11 cellular contexts compared by ENCODE assay signal in genomic region chr14:55098561-55098898, GRCh38. TPM values are rescaled to one million over a fixed set of nuclear protein-coding genes. Genes with fewer than 3 reads are reported as not detected.
DNase-seq lines count a peak whose midpoint lies in the region; ATAC-seq and TF ChIP-seq lines count a peak whose summit lies in the region.
"Had no signal": no experiment of that assay in that cellular context is flagged by ENCODE, and none has a peak within 500 bp of the region (broad histone marks: within the 10 kb centered on the region; RNA-seq: fewer than 3 reads in every experiment).

No MANE protein-coding gene starts in this region.

- peak overlapping the region; percentile 81 for H3K27ac ChIP-seq in hepatocyte
- peak overlapping the region; percentile 42 to 72 for H3K27ac ChIP-seq in tibial artery

- H4K20me1 ChIP-seq in hepatocyte (ENCODE audit: insufficient read depth, poor library complexity, severe bottlenecking), result no peaks in the 10 kb centered on the region

- 90% methylated on average over 1 of the region's 1 CpG for WGBS in hepatocyte (ENCODE audit: low lambda C conversion rate, missing lambda C conversion rate)

- no peaks in the 10 kb centered on the region for H3K36me3 ChIP-seq in hepatocyte (replicated peaks; ENCODE audit: insufficient read depth, low read depth)
- H3K36me3 ChIP-seq in tibial artery, result no peaks in the 10 kb centered on the region

- peak overlapping the region; percentile 97 for H3K27ac Mint-ChIP-seq in activated T-cell treated with anti-CD3 and anti-CD28 coated beads, Interleukin-2, amount 50 U/mL, for 24 hours
- peak overlapping the region; percentile 35 for H3K27ac Mint-ChIP-seq in activated CD4-positive, alpha-beta memory T cell treated with anti-CD3 and anti-CD28 coated beads for 36 hours
- no peak overlapping the region for H3K27ac Mint-ChIP-seq in WTC11

- POLR2A ChIA-PET in activated CD4-positive, alpha-beta memory T cell treated with anti-CD3 and anti-CD28 coated beads for 36 hours (lab: Charles Lee), result interaction anchor here (0.7 to 1.7 kb wide), 3 partner anchors 10 to 59 kb away, joined by 4 to 8 read pairs (median 4); partner anchors contain the start of gene MAPK1IP1L
- POLR2A ChIA-PET in WTC11 (lab: Charles Lee), result no interaction called here

- H3K36me3 Mint-ChIP-seq in activated T-cell treated with anti-CD3 and anti-CD28 coated beads, Interleukin-2, amount 50 U/mL, for 24 hours (ENCODE audit: low read depth), result no peaks in the 10 kb centered on the region
- no peaks in the 10 kb centered on the region for H3K36me3 Mint-ChIP-seq in activated CD4-positive, alpha-beta memory T cell treated with anti-CD3 and anti-CD28 coated beads for 36 hours
- H3K36me3 Mint-ChIP-seq in WTC11, result no peaks in the 10 kb centered on the region

- H3K4me3 Mint-ChIP-seq in activated T-cell treated with anti-CD3 and anti-CD28 coated beads, Interleukin-2, amount 50 U/mL, for 24 hours, result peak overlapping the region; percentile 47
- no peak overlapping the region for H3K4me3 Mint-ChIP-seq in activated CD4-positive, alpha-beta memory T cell treated with anti-CD3 and anti-CD28 coated beads for 36 hours
- no peak overlapping the region for H3K4me3 Mint-ChIP-seq in WTC11

- no peaks in the 10 kb centered on the region for H3K27me3 ChIP-seq in hepatocyte
- H3K27me3 ChIP-seq in tibial artery, result no peaks in the 10 kb centered on the region

- H3K4me2 ChIP-seq in hepatocyte, result no peak overlapping the region

- peaks cover 53% of the 10 kb centered on the region for H3K4me1 Mint-ChIP-seq in activated T-cell treated with anti-CD3 and anti-CD28 coated beads, Interleukin-2, amount 50 U/mL, for 24 hours (ENCODE audit: low read depth)
- H3K4me1 Mint-ChIP-seq in activated CD4-positive, alpha-beta memory T cell treated with anti-CD3 and anti-CD28 coated beads for 36 hours (ENCODE audit: low read depth), result peaks cover 43% of the 10 kb centered on the region
- H3K4me1 Mint-ChIP-seq in WTC11, result peaks cover 25% of the 10 kb centered on the region

- intact Hi-C loops in activated CD4-positive, alpha-beta memory T cell treated with anti-CD3 and anti-CD28 coated beads for 36 hours (cut with micrococcal nuclease), result loop anchor here (1.0 to 5.0 kb wide), 4 partner anchors 24 to 274 kb away; partner anchors contain the start of genes DLGAP5 and MAPK1IP1L
- intact Hi-C loops in tibial artery (cut with DNase I; ENCODE audit: low total_unique reads), result no loop called here

- H3K4me3 ChIP-seq in hepatocyte, result no peak overlapping the region
- no peak overlapping the region for H3K4me3 ChIP-seq in tibial artery

- no peaks in the 10 kb centered on the region for H3K27me3 Mint-ChIP-seq in activated T-cell treated with anti-CD3 and anti-CD28 coated beads, Interleukin-2, amount 50 U/mL, for 24 hours
- no peaks in the 10 kb centered on the region for H3K27me3 Mint-ChIP-seq in activated CD4-positive, alpha-beta memory T cell treated with anti-CD3 and anti-CD28 coated beads for 36 hours
- H3K27me3 Mint-ChIP-seq in WTC11 (ENCODE audit: low read depth), result no peaks in the 10 kb centered on the region; the same call in 1 of the 2 replicates

- no peak for DNase-seq in activated T-cell treated with anti-CD3 and anti-CD28 coated beads, Interleukin-2, amount 50 U/mL, for 24 hours
- no peak for DNase-seq in activated T-cell treated with anti-CD3 and anti-CD28 coated beads, Interleukin-2, amount 50 U/mL, for 48 hours
- DNase-seq in activated CD4-positive, alpha-beta memory T cell treated with anti-CD3 and anti-CD28 coated beads for 36 hours, result no peak
- DNase-seq in hepatocyte (ENCODE audit: low spot score), result no peak
- no peak for DNase-seq in tibial artery
- no peak for DNase-seq in NCI-H2227 (lab: John Stamatoyannopoulos, UW; ENCODE audit: unreplicated experiment)
- no peak for DNase-seq in WTC11 (ENCODE audit: low spot score)
- no peak for DNase-seq in H4 (ENCODE audit: low spot score)
- DNase-seq: ACHN, NCI-H1436 treated with DMSO at 0.1 percent for 48 hours, T1000 had no signal

- H3K9me3 ChIP-seq in hepatocyte (ENCODE audit: low read depth) (no peaks in the 10 kb centered on the region), tibial artery (no peaks in the 10 kb centered on the region)

- CTCF ChIA-PET in activated CD4-positive, alpha-beta memory T cell treated with anti-CD3 and anti-CD28 coated beads for 36 hours (lab: Charles Lee), result interaction anchor here (0.6 to 1.6 kb wide), 6 partner anchors 8 to 348 kb away, joined by 3 to 5 read pairs (median 4); no protein-coding TSS in a partner anchor
- CTCF ChIA-PET in WTC11 (lab: Charles Lee), result no interaction called here

- no peaks in the 10 kb centered on the region for H3K9me3 Mint-ChIP-seq in activated T-cell treated with anti-CD3 and anti-CD28 coated beads, Interleukin-2, amount 50 U/mL, for 24 hours
- H3K9me3 Mint-ChIP-seq in activated CD4-positive, alpha-beta memory T cell treated with anti-CD3 and anti-CD28 coated beads for 36 hours, result no peaks in the 10 kb centered on the region
- H3K9me3 Mint-ChIP-seq in WTC11, result no peaks in the 10 kb centered on the region

- H3K4me1 ChIP-seq in hepatocyte (ENCODE audit: insufficient read depth) (peaks cover 26% of the 10 kb centered on the region), tibial artery (peaks cover 0 to 43% (median 35%) of the 10 kb centered on the region in 4 donors)

- H3K79me2 ChIP-seq in hepatocyte, result no peaks in the 10 kb centered on the region

- no peaks in the 10 kb centered on the region for H3K9me2 ChIP-seq in hepatocyte (replicated peaks; ENCODE audit: insufficient read depth)

- TF ChIP-seq CTCF in hepatocyte (IDR thresholded peaks at IDR 0.05; ENCODE audit: poor library complexity) (no peak), tibial artery (IDR thresholded peaks at IDR 0.05) (no peak), WTC11 (IDR thresholded peaks at IDR 0.05) (no peak)

- no peak overlapping the region for H2AFZ ChIP-seq in hepatocyte

- ATAC-seq in WTC11, result no peak

TF ChIP-seq in WTC11, 78 proteins besides CTCF, POLR2A, EP300 and RAD21:
- TF ChIP-seq ZMAT4 (CRISPR knock-in tag; IDR thresholded peaks at IDR 0.05), result no peak

RNA-seq across cellular contexts. Expression of gene LGALS3, which starts 30.5 kb away (rescaled TPM):
- 10 to 100 TPM; 12.3 to 14.5 TPM for total RNA-seq in activated CD4-positive, alpha-beta memory T cell treated with anti-CD3 and anti-CD28 coated beads for 36 hours
- 461 and 534 TPM in 2 replicates for total RNA-seq in hepatocyte
- polyA plus RNA-seq in hepatocyte, result 690 and 766 TPM in 2 replicates
- 5.8 to 6.7 TPM (median 6.5 TPM) in 3 replicates for total RNA-seq in WTC11 (2021)
- 77.5 and 79.4 TPM in 2 replicates for total RNA-seq in H4 (2014; rRNA removed; shearing (Covaris generic))

RNA-seq across cellular contexts. Expression of gene MAPK1IP1L, which starts 47.1 kb away (rescaled TPM):
- 10 to 100 TPM; 85.5 to 89.1 TPM for total RNA-seq in activated CD4-positive, alpha-beta memory T cell treated with anti-CD3 and anti-CD28 coated beads for 36 hours
- 69.9 and 91.0 TPM in 2 replicates for total RNA-seq in hepatocyte
- 81.4 and 86.2 TPM in 2 replicates for polyA plus RNA-seq in hepatocyte
- 97.9 to 107 TPM (median 107 TPM) in 3 replicates for total RNA-seq in WTC11 (2021)
- total RNA-seq in H4 (2014; rRNA removed; shearing (Covaris generic)), result 81.3 and 137 TPM in 2 replicates
